ENCODE assay signal across 8 cellular contexts in the genomic region with DNA sequence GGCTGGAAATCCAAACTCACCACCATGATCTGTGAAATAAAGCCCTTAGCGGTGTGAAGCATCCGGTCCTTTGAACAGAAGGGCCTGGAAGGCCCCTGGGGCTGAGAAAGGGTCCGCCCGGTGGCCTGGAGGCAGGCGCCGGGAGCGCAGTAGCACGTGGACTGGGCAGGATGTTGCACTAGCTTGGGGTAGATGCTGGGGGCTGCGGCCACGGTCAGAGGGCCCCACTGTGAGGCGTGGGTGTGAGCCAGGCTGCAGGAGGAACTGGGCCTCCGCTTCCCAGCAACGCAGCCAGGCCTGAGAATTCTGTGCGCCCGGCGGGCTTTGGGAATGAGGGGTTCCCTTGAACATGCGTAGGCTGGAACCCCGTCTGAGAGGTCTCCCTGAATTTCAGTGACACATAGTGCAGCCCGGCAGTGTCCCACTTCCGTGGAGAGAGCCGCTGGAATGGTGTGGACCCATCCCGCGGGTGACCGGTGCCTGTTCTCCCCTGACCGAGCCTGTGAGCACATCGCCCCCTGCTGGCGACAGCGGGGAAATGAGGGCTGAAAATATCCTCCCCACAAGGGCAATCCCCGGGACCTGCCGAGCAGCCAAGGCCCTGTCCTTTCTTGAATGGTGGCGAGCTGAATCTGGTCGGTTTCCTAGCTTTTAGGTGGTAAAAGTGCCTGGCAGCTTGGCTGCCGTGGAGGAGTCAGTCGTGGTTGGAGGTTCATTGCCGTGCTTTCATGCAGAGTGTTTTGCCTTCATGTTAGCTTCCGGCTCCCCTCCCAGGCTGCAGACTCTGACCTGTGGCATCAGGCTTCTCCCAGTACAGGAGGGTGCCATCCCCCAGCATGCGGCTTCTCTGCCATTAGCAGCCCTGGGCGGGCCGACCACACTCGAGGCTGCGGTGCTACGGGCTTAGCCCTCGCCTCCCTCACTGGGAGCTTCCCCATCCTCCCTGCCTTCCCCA. TPM values are rescaled to one million over a fixed set of nuclear protein-coding genes. Genes with fewer than 3 reads are reported as not detected.
DNase-seq lines count a peak whose midpoint lies in the region; TF ChIP-seq lines count a peak whose summit lies in the region.

No MANE protein-coding gene starts in this region.

- H3K27me3 ChIP-seq in endodermal cell (ENCODE audit: control insufficient read depth, insufficient read depth, low read length, poor library complexity, severe bottlenecking) = no peaks in the 10 kb centered on the region

- no peaks in the 10 kb centered on the region for H3K27me3 Mint-ChIP-seq in endodermal cell (ENCODE audit: insufficient read depth)

- peaks cover 6% of the 10 kb centered on the region for H3K9me3 Mint-ChIP-seq in endodermal cell

- H3K27ac Mint-ChIP-seq in endodermal cell = no peak overlapping the region

- WGBS in endodermal cell (ENCODE audit: insufficient coverage in 1 of 2, insufficient read length in 1 of 2), 2 experiments = 78 to 79% methylated on average over 21 to 43 of the region's 43 CpGs

- no peaks in the 10 kb centered on the region for H3K4me1 Mint-ChIP-seq in endodermal cell

- no peak overlapping the region for H3K27ac ChIP-seq in endodermal cell (ENCODE audit: low read depth, low read length)

- in situ Hi-C loops in G401 (cut with HindIII; ENCODE audit: low sequenced_read_pairs) = no loop called here

- H3K4me1 ChIP-seq in endodermal cell (ENCODE audit: control insufficient read depth, insufficient read depth, low read length) = no peaks in the 10 kb centered on the region

- H3K9me3 ChIP-seq in endodermal cell (ENCODE audit: control insufficient read depth, low read length) = no peaks in the 10 kb centered on the region

- H3K4me3 Mint-ChIP-seq in endodermal cell = no peak overlapping the region

- peaks cover 58% of the 10 kb centered on the region for H3K36me3 ChIP-seq in endodermal cell (ENCODE audit: control insufficient read depth, insufficient read depth, low read length)

- peak; percentile 93 for TF ChIP-seq CTCF in endodermal cell (conservative IDR thresholded peaks at IDR 0.05)

- H3K36me3 Mint-ChIP-seq in endodermal cell (ENCODE audit: low read depth) = peaks cover 38% of the 10 kb centered on the region

- no peak overlapping the region for H3K4me3 ChIP-seq in endodermal cell (ENCODE audit: low read length)

- H3K9ac ChIP-seq in endodermal cell (ENCODE audit: extremely low read depth, low read length, poor library complexity, severe bottlenecking) = no peak overlapping the region

- peak; percentile 54 for DNase-seq in G401 (ENCODE audit: low spot score)
- DNase-seq in GOT3 (lab: John Stamatoyannopoulos, UW) = peak; percentile 20
- DNase-seq in NCI-H1930 (lab: John Stamatoyannopoulos, UW) = peak; percentile 5 to 27
- peak; percentile 86 for DNase-seq in activated CD8-positive, alpha-beta memory T cell treated with anti-CD3 and anti-CD28 coated beads for 24 hours
- peak; percentile 93 for DNase-seq in endodermal cell
- peak; percentile 76 for DNase-seq in midbrain (lab: John Stamatoyannopoulos, UW)
- peak; percentile 24 to 35 for DNase-seq in stimulated activated CD8-positive, alpha-beta memory T cell treated with anti-CD3 and anti-CD28 coated beads, Interleukin-4, amount 100 ng/mL, for 1 hour (ENCODE audit: low read depth in 2 of 2, low spot score in 1 of 2)
- DNase-seq in NCI-H2171 (lab: John Stamatoyannopoulos, UW) = no peak

RNA-seq across cellular contexts. Expression of gene DNAJA2, which starts 43.8 kb away (rescaled TPM):
- total RNA-seq in G401 (2014; rRNA removed; shearing (Covaris generic)) = 90.5 and 128 TPM in 2 replicates
- total RNA-seq in endodermal cell = 10 to 100 TPM; 65.1 to 68.2 TPM
- 55.4 TPM for polyA plus RNA-seq in endodermal cell (2013, experiment 1 of 2)
- polyA plus RNA-seq in endodermal cell (2013, experiment 2 of 2) = 50.8 TPM

RNA-seq across cellular contexts. Expression of gene GPT2, which starts 45.5 kb away (rescaled TPM):
- 34.2 and 38.3 TPM in 2 replicates for total RNA-seq in G401 (2014; rRNA removed; shearing (Covaris generic))
- total RNA-seq in endodermal cell = 10 to 100 TPM; 44.1 to 65.5 TPM
- 38.0 TPM for polyA plus RNA-seq in endodermal cell (2013, experiment 1 of 2)
- 30.3 TPM for polyA plus RNA-seq in endodermal cell (2013, experiment 2 of 2)
